In the genomic region with DNA sequence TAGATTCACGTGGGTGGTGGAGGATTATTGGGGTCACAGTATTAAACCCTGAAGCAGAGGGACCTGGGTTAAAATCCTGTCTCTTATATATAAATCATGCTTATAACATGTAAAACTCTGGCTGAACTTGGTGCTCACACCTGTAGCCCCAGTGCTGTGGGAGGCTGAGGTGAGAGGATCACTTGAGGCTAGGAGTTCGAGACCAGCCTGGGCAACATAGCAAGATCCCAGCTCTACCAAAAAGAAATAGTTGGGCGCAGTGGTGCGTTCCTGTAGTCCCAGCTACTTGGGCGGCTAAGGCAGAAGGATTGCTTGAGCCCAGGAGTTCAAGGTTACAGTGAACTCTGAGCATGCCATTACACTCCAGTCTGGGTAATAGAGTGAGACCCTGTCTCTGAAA, we compare ENCODE assay signal across 2 cellular contexts.
TF ChIP-seq lines count a peak whose summit lies in the region.

No MANE protein-coding gene starts in this region.

TF ChIP-seq in GM23338, 12 proteins besides CTCF, POLR2A, EP300 and RAD21:
- TF ChIP-seq CREB1 (CRISPR knock-in tag; IDR thresholded peaks at IDR 0.05; ENCODE audit: low read depth) (no peak), NANOG (IDR thresholded peaks at IDR 0.05; ENCODE audit: borderline replicate concordance) (no peak), JUNB (IDR thresholded peaks at IDR 0.05; ENCODE audit: unreplicated experiment) (no peak), POLR2AphosphoS5 (IDR thresholded peaks at IDR 0.05; ENCODE audit: low read depth) (no peak), ZNF331 (CRISPR knock-in tag; IDR thresholded peaks at IDR 0.05; ENCODE audit: low read depth) (no peak), EZH2phosphoT487 (IDR thresholded peaks at IDR 0.05; ENCODE audit: unreplicated experiment) (no peak), STAT1 (IDR thresholded peaks at IDR 0.05; ENCODE audit: unreplicated experiment) (no peak)
- TF ChIP-seq, protein P1, sequence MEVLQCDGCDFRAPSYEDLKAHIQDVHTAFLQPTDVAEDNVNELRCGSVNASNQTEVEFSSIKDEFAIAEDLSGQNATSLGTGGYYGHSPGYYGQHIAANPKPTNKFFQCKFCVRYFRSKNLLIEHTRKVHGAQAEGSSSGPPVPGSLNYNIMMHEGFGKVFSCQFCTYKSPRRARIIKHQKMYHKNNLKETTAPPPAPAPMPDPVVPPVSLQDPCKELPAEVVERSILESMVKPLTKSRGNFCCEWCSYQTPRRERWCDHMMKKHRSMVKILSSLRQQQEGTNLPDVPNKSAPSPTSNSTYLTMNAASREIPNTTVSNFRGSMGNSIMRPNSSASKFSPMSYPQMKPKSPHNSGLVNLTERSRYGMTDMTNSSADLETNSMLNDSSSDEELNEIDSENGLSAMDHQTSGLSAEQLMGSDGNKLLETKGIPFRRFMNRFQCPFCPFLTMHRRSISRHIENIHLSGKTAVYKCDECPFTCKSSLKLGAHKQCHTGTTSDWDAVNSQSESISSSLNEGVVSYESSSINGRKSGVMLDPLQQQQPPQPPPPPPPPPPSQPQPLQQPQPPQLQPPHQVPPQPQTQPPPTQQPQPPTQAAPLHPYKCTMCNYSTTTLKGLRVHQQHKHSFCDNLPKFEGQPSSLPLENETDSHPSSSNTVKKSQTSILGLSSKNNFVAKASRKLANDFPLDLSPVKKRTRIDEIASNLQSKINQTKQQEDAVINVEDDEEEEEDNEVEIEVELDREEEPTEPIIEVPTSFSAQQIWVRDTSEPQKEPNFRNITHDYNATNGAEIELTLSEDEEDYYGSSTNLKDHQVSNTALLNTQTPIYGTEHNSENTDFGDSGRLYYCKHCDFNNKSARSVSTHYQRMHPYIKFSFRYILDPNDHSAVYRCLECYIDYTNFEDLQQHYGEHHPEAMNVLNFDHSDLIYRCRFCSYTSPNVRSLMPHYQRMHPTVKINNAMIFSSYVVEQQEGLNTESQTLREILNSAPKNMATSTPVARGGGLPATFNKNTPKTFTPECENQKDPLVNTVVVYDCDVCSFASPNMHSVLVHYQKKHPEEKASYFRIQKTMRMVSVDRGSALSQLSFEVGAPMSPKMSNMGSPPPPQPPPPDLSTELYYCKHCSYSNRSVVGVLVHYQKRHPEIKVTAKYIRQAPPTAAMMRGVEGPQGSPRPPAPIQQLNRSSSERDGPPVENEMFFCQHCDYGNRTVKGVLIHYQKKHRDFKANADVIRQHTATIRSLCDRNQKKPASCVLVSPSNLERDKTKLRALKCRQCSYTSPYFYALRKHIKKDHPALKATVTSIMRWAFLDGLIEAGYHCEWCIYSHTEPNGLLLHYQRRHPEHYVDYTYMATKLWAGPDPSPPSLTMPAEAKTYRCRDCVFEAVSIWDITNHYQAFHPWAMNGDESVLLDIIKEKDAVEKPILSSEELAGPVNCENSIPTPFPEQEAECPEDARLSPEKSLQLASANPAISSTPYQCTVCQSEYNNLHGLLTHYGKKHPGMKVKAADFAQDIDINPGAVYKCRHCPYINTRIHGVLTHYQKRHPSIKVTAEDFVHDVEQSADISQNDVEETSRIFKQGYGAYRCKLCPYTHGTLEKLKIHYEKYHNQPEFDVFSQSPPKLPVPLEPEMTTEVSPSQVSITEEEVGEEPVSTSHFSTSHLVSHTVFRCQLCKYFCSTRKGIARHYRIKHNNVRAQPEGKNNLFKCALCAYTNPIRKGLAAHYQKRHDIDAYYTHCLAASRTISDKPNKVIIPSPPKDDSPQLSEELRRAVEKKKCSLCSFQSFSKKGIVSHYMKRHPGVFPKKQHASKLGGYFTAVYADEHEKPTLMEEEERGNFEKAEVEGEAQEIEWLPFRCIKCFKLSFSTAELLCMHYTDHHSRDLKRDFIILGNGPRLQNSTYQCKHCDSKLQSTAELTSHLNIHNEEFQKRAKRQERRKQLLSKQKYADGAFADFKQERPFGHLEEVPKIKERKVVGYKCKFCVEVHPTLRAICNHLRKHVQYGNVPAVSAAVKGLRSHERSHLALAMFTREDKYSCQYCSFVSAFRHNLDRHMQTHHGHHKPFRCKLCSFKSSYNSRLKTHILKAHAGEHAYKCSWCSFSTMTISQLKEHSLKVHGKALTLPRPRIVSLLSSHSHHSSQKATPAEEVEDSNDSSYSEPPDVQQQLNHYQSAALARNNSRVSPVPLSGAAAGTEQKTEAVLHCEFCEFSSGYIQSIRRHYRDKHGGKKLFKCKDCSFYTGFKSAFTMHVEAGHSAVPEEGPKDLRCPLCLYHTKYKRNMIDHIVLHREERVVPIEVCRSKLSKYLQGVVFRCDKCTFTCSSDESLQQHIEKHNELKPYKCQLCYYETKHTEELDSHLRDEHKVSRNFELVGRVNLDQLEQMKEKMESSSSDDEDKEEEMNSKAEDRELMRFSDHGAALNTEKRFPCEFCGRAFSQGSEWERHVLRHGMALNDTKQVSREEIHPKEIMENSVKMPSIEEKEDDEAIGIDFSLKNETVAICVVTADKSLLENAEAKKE (CRISPR knock-in tag; IDR thresholded peaks at IDR 0.05) = no peak
- TF ChIP-seq, protein P2, sequence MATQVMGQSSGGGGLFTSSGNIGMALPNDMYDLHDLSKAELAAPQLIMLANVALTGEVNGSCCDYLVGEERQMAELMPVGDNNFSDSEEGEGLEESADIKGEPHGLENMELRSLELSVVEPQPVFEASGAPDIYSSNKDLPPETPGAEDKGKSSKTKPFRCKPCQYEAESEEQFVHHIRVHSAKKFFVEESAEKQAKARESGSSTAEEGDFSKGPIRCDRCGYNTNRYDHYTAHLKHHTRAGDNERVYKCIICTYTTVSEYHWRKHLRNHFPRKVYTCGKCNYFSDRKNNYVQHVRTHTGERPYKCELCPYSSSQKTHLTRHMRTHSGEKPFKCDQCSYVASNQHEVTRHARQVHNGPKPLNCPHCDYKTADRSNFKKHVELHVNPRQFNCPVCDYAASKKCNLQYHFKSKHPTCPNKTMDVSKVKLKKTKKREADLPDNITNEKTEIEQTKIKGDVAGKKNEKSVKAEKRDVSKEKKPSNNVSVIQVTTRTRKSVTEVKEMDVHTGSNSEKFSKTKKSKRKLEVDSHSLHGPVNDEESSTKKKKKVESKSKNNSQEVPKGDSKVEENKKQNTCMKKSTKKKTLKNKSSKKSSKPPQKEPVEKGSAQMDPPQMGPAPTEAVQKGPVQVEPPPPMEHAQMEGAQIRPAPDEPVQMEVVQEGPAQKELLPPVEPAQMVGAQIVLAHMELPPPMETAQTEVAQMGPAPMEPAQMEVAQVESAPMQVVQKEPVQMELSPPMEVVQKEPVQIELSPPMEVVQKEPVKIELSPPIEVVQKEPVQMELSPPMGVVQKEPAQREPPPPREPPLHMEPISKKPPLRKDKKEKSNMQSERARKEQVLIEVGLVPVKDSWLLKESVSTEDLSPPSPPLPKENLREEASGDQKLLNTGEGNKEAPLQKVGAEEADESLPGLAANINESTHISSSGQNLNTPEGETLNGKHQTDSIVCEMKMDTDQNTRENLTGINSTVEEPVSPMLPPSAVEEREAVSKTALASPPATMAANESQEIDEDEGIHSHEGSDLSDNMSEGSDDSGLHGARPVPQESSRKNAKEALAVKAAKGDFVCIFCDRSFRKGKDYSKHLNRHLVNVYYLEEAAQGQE (IDR thresholded peaks at IDR 0.05; ENCODE audit: unreplicated experiment) = no peak
- TF ChIP-seq, protein P3, sequence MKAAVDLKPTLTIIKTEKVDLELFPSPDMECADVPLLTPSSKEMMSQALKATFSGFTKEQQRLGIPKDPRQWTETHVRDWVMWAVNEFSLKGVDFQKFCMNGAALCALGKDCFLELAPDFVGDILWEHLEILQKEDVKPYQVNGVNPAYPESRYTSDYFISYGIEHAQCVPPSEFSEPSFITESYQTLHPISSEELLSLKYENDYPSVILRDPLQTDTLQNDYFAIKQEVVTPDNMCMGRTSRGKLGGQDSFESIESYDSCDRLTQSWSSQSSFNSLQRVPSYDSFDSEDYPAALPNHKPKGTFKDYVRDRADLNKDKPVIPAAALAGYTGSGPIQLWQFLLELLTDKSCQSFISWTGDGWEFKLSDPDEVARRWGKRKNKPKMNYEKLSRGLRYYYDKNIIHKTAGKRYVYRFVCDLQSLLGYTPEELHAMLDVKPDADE (IDR thresholded peaks at IDR 0.05) = no peak

TF ChIP-seq in K562, 482 proteins besides CTCF, POLR2A, EP300 and RAD21:
- TF ChIP-seq, protein P4, sequence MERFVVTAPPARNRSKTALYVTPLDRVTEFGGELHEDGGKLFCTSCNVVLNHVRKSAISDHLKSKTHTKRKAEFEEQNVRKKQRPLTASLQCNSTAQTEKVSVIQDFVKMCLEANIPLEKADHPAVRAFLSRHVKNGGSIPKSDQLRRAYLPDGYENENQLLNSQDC (CRISPR knock-in tag; IDR thresholded peaks at IDR 0.05) = no peak
- TF ChIP-seq ZNF121 (CRISPR knock-in tag; conservative IDR thresholded peaks at IDR 0.05) = peak; percentile 32; the same call in 1 of the 2 replicates
- TF ChIP-seq GTF2E2 (tag; IDR thresholded peaks at IDR 0.05) = no peak
